10 cellular contexts compared by ENCODE assay signal in the genomic region with DNA sequence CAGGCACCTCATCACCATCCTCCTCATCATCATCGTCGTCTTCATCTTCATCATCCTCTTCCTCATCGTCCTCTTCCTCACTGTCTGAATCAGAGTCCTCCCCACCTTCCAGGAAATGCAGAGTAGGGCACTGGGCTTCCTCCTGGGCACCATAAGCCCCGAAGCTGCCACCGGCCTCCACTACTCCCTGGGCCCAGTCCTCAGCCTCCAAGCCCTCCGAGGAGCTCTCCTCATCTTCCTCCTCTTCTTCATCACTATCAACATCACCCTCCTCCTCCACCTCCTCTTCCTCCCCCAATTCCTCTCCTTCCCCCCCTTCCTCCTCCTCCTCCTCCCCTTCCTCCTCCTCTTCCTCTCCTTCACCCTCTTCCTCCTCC. TPM values are rescaled to one million over a fixed set of nuclear protein-coding genes. Genes with fewer than 3 reads are reported as not detected.
DNase-seq lines count a peak whose midpoint lies in the region; ATAC-seq and TF ChIP-seq lines count a peak whose summit lies in the region.
"Had no signal": no experiment of that assay in that cellular context is flagged by ENCODE, and none has a peak within 500 bp of the region (broad histone marks: within the 10 kb centered on the region; RNA-seq: fewer than 3 reads in every experiment).

No MANE protein-coding gene starts in this region.

- H3K9me3 Mint-ChIP-seq in CD4-positive, CD25-positive, alpha-beta regulatory T cell, result no peaks in the 10 kb centered on the region
- H3K9me3 Mint-ChIP-seq in osteocyte (ENCODE audit: unreplicated experiment), result no peaks in the 10 kb centered on the region

- no peaks in the 10 kb centered on the region for H3K36me3 Mint-ChIP-seq in CD4-positive, CD25-positive, alpha-beta regulatory T cell
- peaks cover 2% of the 10 kb centered on the region for H3K36me3 Mint-ChIP-seq in osteocyte (ENCODE audit: unreplicated experiment)

- no peaks in the 10 kb centered on the region for H3K9me2 ChIP-seq in PC-9 (ENCODE audit: insufficient read depth)

- no peaks in the 10 kb centered on the region for H3K36me3 ChIP-seq in CD4-positive, CD25-positive, alpha-beta regulatory T cell (ENCODE audit: control insufficient read depth, insufficient read depth, low read length)
- H3K36me3 ChIP-seq in PC-9 (ENCODE audit: low read depth), result no peaks in the 10 kb centered on the region

- TF ChIP-seq CTCF in PC-9 (conservative IDR thresholded peaks at IDR 0.05) (no peak), osteocyte (IDR thresholded peaks at IDR 0.05) (no peak), GM10266 (IDR thresholded peaks at IDR 0.05; ENCODE audit: control insufficient read depth, insufficient read depth, low read depth, missing control alignments) (no peak)

- no peaks in the 10 kb centered on the region for H3K9me3 ChIP-seq in CD4-positive, CD25-positive, alpha-beta regulatory T cell (ENCODE audit: control insufficient read depth in 2 of 2, low read length in 2 of 2)
- no peaks in the 10 kb centered on the region for H3K9me3 ChIP-seq in PC-9 (ENCODE audit: insufficient read depth, low read depth)

- H3K27ac ChIP-seq in CD4-positive, CD25-positive, alpha-beta regulatory T cell (ENCODE audit: insufficient read depth, low read length, poor library complexity, severe bottlenecking), result no peak overlapping the region
- no peak overlapping the region for H3K27ac ChIP-seq in PC-9
- H3K27ac ChIP-seq: foreskin keratinocyte had no signal

- POLR2A ChIA-PET in PC-9 (lab: Charles Lee; ENCODE audit: unreplicated experiment), result no interaction called here

- H3K79me2 ChIP-seq in PC-9 (ENCODE audit: low read depth), result peaks cover 34% of the 10 kb centered on the region

- intact Hi-C loops in PC-9 (cut with micrococcal nuclease; ENCODE audit: unreplicated experiment), result loop anchor here (5.0 to 10.0 kb wide), 3 partner anchors 108 to 320 kb away; partner anchors contain the start of gene RNF24

- peak overlapping the region in 3 of 4 donors; percentile 62 to 80 (median 79) for H3K4me3 Mint-ChIP-seq in CD4-positive, CD25-positive, alpha-beta regulatory T cell
- peak overlapping the region; percentile 57 for H3K4me3 Mint-ChIP-seq in osteocyte (ENCODE audit: unreplicated experiment)

- CTCF ChIA-PET in PC-9 (lab: Charles Lee), result no interaction called here

- no peak overlapping the region for H2AFZ ChIP-seq in PC-9

- DNase-seq in CD4-positive, CD25-positive, alpha-beta regulatory T cell, result no peak
- no peak for DNase-seq in PC-9
- DNase-seq in ecto neural progenitor cell (ENCODE audit: low spot score), result peak; percentile 32
- DNase-seq in osteocyte (ENCODE audit: extremely low spot score, unreplicated experiment), result no peak
- DNase-seq in cerebellar nuclear complex (lab: John Stamatoyannopoulos, UW), result no peak
- DNase-seq in GM10266 (ENCODE audit: extremely low spot score), result no peak
- no peak for DNase-seq in RKO (ENCODE audit: low spot score)
- DNase-seq in activated CD4-positive, CD25-positive, alpha-beta regulatory T cell treated with anti-CD3 and anti-CD28 coated beads, Interleukin-2, amount 50 U/mL, for 72 hours, result no peak
- DNase-seq: foreskin keratinocyte, NCI-H187 had no signal

- no peaks in the 10 kb centered on the region for H3K27me3 ChIP-seq in CD4-positive, CD25-positive, alpha-beta regulatory T cell (ENCODE audit: control insufficient read depth, insufficient read depth, low read length)
- no peaks in the 10 kb centered on the region for H3K27me3 ChIP-seq in PC-9 (ENCODE audit: insufficient read depth, low read depth)
- H3K27me3 ChIP-seq: foreskin keratinocyte had no signal

- no peak overlapping the region for H3K4me3 ChIP-seq in CD4-positive, CD25-positive, alpha-beta regulatory T cell (ENCODE audit: low read depth, low read length)
- peak overlapping the region; percentile 68; the same call in 1 of the 2 replicates for H3K4me3 ChIP-seq in PC-9

- H3K4me1 Mint-ChIP-seq in CD4-positive, CD25-positive, alpha-beta regulatory T cell, result peaks cover 14 to 65% (median 34%) of the 10 kb centered on the region in 4 donors
- H3K4me1 Mint-ChIP-seq in osteocyte (ENCODE audit: unreplicated experiment), result peaks cover 43% of the 10 kb centered on the region

- no TSS peak for BruUV-seq in PC-9 (replicated peaks; lab: Mats Ljungman, UMichigan)

- peak overlapping the region; percentile 97 for H3K4me2 ChIP-seq in PC-9

- peaks cover 24% of the 10 kb centered on the region for H3F3A ChIP-seq in PC-9 (ENCODE audit: insufficient read depth, low read depth)

- H3K27ac Mint-ChIP-seq in CD4-positive, CD25-positive, alpha-beta regulatory T cell, result peak overlapping the region in 1 of 3 donors; percentile 94
- peak overlapping the region; percentile 38 for H3K27ac Mint-ChIP-seq in osteocyte (ENCODE audit: unreplicated experiment)

- no peak for ATAC-seq in CD4-positive, CD25-positive, alpha-beta regulatory T cell (ENCODE audit: low read depth in 2 of 2)
- ATAC-seq: foreskin keratinocyte had no signal

- peaks cover 6% of the 10 kb centered on the region for H3K27me3 Mint-ChIP-seq in CD4-positive, CD25-positive, alpha-beta regulatory T cell
- no peaks in the 10 kb centered on the region for H3K27me3 Mint-ChIP-seq in osteocyte (ENCODE audit: unreplicated experiment)

- peaks cover 36% of the 10 kb centered on the region for H3K4me1 ChIP-seq in CD4-positive, CD25-positive, alpha-beta regulatory T cell (ENCODE audit: control insufficient read depth, insufficient read depth, low read length, poor library complexity, severe bottlenecking)
- peaks cover 42% of the 10 kb centered on the region for H3K4me1 ChIP-seq in PC-9 (replicated peaks; ENCODE audit: insufficient read depth)

- H4K20me1 ChIP-seq in PC-9 (ENCODE audit: insufficient read depth), result peaks cover 38% of the 10 kb centered on the region

RNA-seq across cellular contexts. Expression of gene CENPB, which starts 1.7 kb away (rescaled TPM):
- 38.5 TPM for total RNA-seq in CD4-positive, CD25-positive, alpha-beta regulatory T cell
- polyA plus RNA-seq in CD4-positive, CD25-positive, alpha-beta regulatory T cell, result 1 to 10 TPM; 1.2 to 1.9 (median 1.5) TPM
- total RNA-seq in PC-9 (2021) (70.8 and 82.9 TPM in 2 replicates), osteocyte (87.7 and 92.2 TPM in 2 replicates)

RNA-seq across cellular contexts. Expression of gene SPEF1, which starts 3.6 kb away (rescaled TPM):
- not detected for total RNA-seq in CD4-positive, CD25-positive, alpha-beta regulatory T cell
- not detected for polyA plus RNA-seq in CD4-positive, CD25-positive, alpha-beta regulatory T cell
- total RNA-seq in PC-9 (2021) (2.6 and 2.7 TPM in 2 replicates), osteocyte (0.24 TPM in 1 of 2 replicates, not detected in the other)

RNA-seq across cellular contexts. Expression of gene CDC25B, which starts 11.3 kb away (rescaled TPM):
- total RNA-seq in CD4-positive, CD25-positive, alpha-beta regulatory T cell, result 310 TPM
- polyA plus RNA-seq in CD4-positive, CD25-positive, alpha-beta regulatory T cell, result 10 to 100 TPM; 39.7 to 48.4 (median 47.0) TPM
- total RNA-seq in PC-9 (2021) (83.5 and 91.0 TPM in 2 replicates), osteocyte (193 and 197 TPM in 2 replicates)

RNA-seq across cellular contexts. Expression of gene ADISSP, which starts 17.3 kb away (rescaled TPM):
- 14.8 TPM for total RNA-seq in CD4-positive, CD25-positive, alpha-beta regulatory T cell
- polyA plus RNA-seq in CD4-positive, CD25-positive, alpha-beta regulatory T cell, result 10 to 100 TPM; 19.3 to 25.5 (median 22.1) TPM
- total RNA-seq in PC-9 (2021) (86.9 and 95.0 TPM in 2 replicates), osteocyte (24.3 and 25.2 TPM in 2 replicates)

RNA-seq across cellular contexts. Expression of gene AP5S1, which starts 35.5 kb away (rescaled TPM):
- total RNA-seq in CD4-positive, CD25-positive, alpha-beta regulatory T cell, result 10.5 TPM
- 10 to 100 TPM; 18.7 to 22.2 (median 20.4) TPM for polyA plus RNA-seq in CD4-positive, CD25-positive, alpha-beta regulatory T cell
- total RNA-seq in PC-9 (2021), result 18.3 and 20.0 TPM in 2 replicates
- total RNA-seq in osteocyte, result 22.8 and 24.3 TPM in 2 replicates
